ENCODE assay signal across 8 cellular contexts in the genomic region with DNA sequence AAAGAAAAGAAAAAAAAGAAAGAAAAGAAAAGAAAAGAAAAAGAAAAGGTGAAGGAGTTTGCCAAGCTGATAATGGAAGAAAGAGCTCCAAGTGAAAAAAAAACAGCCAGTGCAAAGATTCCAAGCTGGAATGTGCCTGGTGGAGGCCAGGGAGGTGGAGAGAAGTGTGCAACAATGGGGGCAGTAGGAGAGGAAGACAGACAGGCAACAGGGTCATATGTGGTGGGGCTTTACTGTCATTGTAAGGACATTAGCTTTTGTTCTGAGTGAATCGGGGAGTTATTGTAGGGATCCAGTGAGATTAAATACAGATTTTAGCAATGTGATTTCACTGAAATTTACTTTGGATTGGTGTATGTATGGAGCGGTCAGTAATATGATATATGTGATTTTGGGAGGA.
"Had no signal": no experiment of that assay in that cellular context is flagged by ENCODE, and none has a peak within 500 bp of the region (broad histone marks: within the 10 kb centered on the region; RNA-seq: fewer than 3 reads in every experiment).

No MANE protein-coding gene starts in this region.

- H3K9ac ChIP-seq: GM23248 had no signal

- H3K4me3 Mint-ChIP-seq: H9 had no signal

- H3K27ac ChIP-seq: GM23248 had no signal

- DNase-seq: GM23248, H9, HCEC 1CT, IMR-90, KBM-7 had no signal

- FAIRE-seq: H1, H54, HTR-8/SVneo had no signal

- H2AFZ ChIP-seq: GM23248 had no signal

- H3K9me3 Mint-ChIP-seq: H9 had no signal

- H3K4me3 ChIP-seq: GM23248 had no signal

- H3K27ac Mint-ChIP-seq: H9 had no signal
